In genomic region chr10:42422911-42423310, GRCh38 we compare ENCODE assay signal across 26 cellular contexts.
"Had no signal": no experiment of that assay in that cellular context is flagged by ENCODE, and none has a peak within 500 bp of the region (broad histone marks: within the 10 kb centered on the region; RNA-seq: fewer than 3 reads in every experiment).

No MANE protein-coding gene starts in this region.

- H3K9me3 Mint-ChIP-seq: stimulated activated naive B cell treated with anti-CD40 and anti-IgM and Interleukin-4, amounts not matched to agents 10 μg/mL and 1 μg/mL and 100 μg/mL, for 72 hours had no signal

- H3K27ac ChIP-seq: lower lobe of right lung, pancreas, psoas muscle, skin epidermis, stomach, testis, thyroid gland, transverse colon, upper lobe of left lung, vagina had no signal

- H3K4me3 ChIP-seq: lower lobe of right lung, pancreas, psoas muscle, skin epidermis, stomach, testis, thyroid gland, transverse colon, upper lobe of left lung, vagina had no signal

- DNase-seq: hypothalamus; immature natural killer cell; kidney; lower lobe of right lung; mammary epithelial cell; mesenchymal stem cell; naive thymus-derived CD8-positive, alpha-beta T cell; nucleus accumbens; pancreas; psoas muscle; stimulated activated CD4-positive, alpha-beta T cell treated with anti-CD3 and anti-CD28 coated beads, Interleukin-12 subunit alpha, Interleukin-12 subunit beta, amount 100 ng/mL, for 4 hours; stimulated activated CD4-positive, alpha-beta T cell treated with anti-CD3 and anti-CD28 coated beads, Interleukin-15, amount 100 ng/mL, for 24 hours; stimulated activated CD4-positive, alpha-beta T cell treated with anti-CD3 and anti-CD28 coated beads, Interleukin-2, amount 100 ng/mL, for 24 hours; stimulated activated CD4-positive, alpha-beta T cell treated with anti-CD3 and anti-CD28 coated beads, Interleukin-4, amount 100 ng/mL, for 1 hour; stimulated activated naive B cell treated with anti-CD40 and anti-IgM and Interleukin-4, amounts not matched to agents 10 μg/mL and 1 μg/mL and 100 μg/mL, for 72 hours; stimulated activated naive CD8-positive, alpha-beta T cell treated with anti-CD3 and anti-CD28 coated beads, Interleukin-15, Interleukin-2, amounts not matched to agents 100 U/mL and 50 U/mL, for 24 hours; stomach; testis; thyroid gland; transverse colon; upper lobe of left lung had no signal

- H3K36me3 ChIP-seq: lower lobe of right lung, pancreas, stomach, thyroid gland, transverse colon, upper lobe of left lung, vagina had no signal

- H3K4me1 ChIP-seq: lower lobe of right lung, pancreas, psoas muscle, stomach, testis, thyroid gland, transverse colon, upper lobe of left lung, vagina had no signal

- H3K27me3 ChIP-seq: pancreas, stomach, testis, thyroid gland, transverse colon, upper lobe of left lung, vagina had no signal

- ATAC-seq: lower lobe of right lung; naive thymus-derived CD8-positive, alpha-beta T cell; pancreas; psoas muscle; sciatic nerve; stimulated activated naive B cell treated with anti-CD40 and anti-IgM and Interleukin-4, amounts not matched to agents 10 μg/mL and 1 μg/mL and 100 μg/mL, for 72 hours; stimulated activated naive CD8-positive, alpha-beta T cell treated with anti-CD3 and anti-CD28 coated beads, Interleukin-15, Interleukin-2, amounts not matched to agents 100 U/mL and 50 U/mL, for 24 hours had no signal

- H3K36me3 Mint-ChIP-seq: naive thymus-derived CD8-positive, alpha-beta T cell; stimulated activated naive B cell treated with anti-CD40 and anti-IgM and Interleukin-4, amounts not matched to agents 10 μg/mL and 1 μg/mL and 100 μg/mL, for 72 hours had no signal

- H3K9me3 ChIP-seq: lower lobe of right lung, pancreas, psoas muscle, stomach, testis, thyroid gland, transverse colon, upper lobe of left lung, vagina had no signal

- H3K27ac Mint-ChIP-seq: immature natural killer cell; naive thymus-derived CD8-positive, alpha-beta T cell; nephron; stimulated activated naive B cell treated with anti-CD40 and anti-IgM and Interleukin-4, amounts not matched to agents 10 μg/mL and 1 μg/mL and 100 μg/mL, for 72 hours had no signal

- H3K4me1 Mint-ChIP-seq: immature natural killer cell; naive thymus-derived CD8-positive, alpha-beta T cell; nephron; neural crest cell; stimulated activated naive B cell treated with anti-CD40 and anti-IgM and Interleukin-4, amounts not matched to agents 10 μg/mL and 1 μg/mL and 100 μg/mL, for 72 hours had no signal

- H3K4me3 Mint-ChIP-seq: immature natural killer cell; naive thymus-derived CD8-positive, alpha-beta T cell; nephron; neural crest cell; stimulated activated naive B cell treated with anti-CD40 and anti-IgM and Interleukin-4, amounts not matched to agents 10 μg/mL and 1 μg/mL and 100 μg/mL, for 72 hours had no signal
